ENCODE assay signal across 9 cellular contexts in the genomic region with DNA sequence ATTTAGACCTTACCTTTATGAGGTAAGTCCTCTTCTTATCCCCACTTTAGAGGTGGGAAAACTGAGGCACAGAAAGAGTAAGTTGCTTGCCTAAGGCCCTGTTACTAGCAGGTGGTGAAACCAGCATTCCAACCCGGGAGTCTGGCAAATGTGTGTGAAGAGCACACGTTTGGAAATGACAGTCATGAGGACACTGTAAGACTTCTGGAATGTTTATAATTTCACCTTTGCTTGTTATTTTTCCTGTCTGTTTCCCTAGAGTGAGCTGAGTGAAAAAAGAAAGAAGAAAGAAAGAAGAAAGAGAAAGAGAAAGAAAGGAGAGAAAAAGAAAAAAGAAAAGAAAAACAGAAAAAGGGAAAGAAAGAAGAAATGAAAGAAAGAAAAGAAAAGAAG. TPM values are rescaled to one million over a fixed set of nuclear protein-coding genes. Genes with fewer than 3 reads are reported as not detected.
DNase-seq lines count a peak whose midpoint lies in the region; TF ChIP-seq lines count a peak whose summit lies in the region.
"Had no signal": no experiment of that assay in that cellular context is flagged by ENCODE, and none has a peak within 500 bp of the region (broad histone marks: within the 10 kb centered on the region; RNA-seq: fewer than 3 reads in every experiment).

No MANE protein-coding gene starts in this region.

- H3K9me3 Mint-ChIP-seq in brain = no peaks in the 10 kb centered on the region

- H3K36me3 ChIP-seq in ACC112 (ENCODE audit: insufficient read depth, low read length) (no peaks in the 10 kb centered on the region), mesodermal cell (ENCODE audit: control insufficient read depth, insufficient read depth, low read length) (no peaks in the 10 kb centered on the region)

- peak overlapping the region in 4 of 5 experiments; percentile 74 to 92 (median 84) for H3K27ac Mint-ChIP-seq in brain

- peaks cover 9% of the 10 kb centered on the region for H3K4me1 ChIP-seq in ACC112 (ENCODE audit: control insufficient read depth, insufficient read depth, low read length, unreplicated experiment)
- H3K4me1 ChIP-seq in mesodermal cell (ENCODE audit: control insufficient read depth, insufficient read depth, low read length, poor library complexity, severe bottlenecking) = peaks cover 5% of the 10 kb centered on the region

- WGBS in mesodermal cell (ENCODE audit: insufficient coverage in 2 of 2), 2 experiments = 58% methylated on average over 2 of the region's 2 CpGs; no CpG with 5 or more reads in 1 of the 2 experiments

- H3K36me3 Mint-ChIP-seq in brain = no peaks in the 10 kb centered on the region

- H2AFZ ChIP-seq in ACC112 (ENCODE audit: low read length, unreplicated experiment) = peak overlapping the region; percentile 23

- H3K27ac ChIP-seq in ACC112 (ENCODE audit: low read depth, low read length) (peak overlapping the region; percentile 52), mesodermal cell (ENCODE audit: low read depth, low read length, severe bottlenecking) (peak overlapping the region; percentile 80)

- peaks cover 18% of the 10 kb centered on the region for H3K4me1 Mint-ChIP-seq in brain

- DNase-seq in HT1080 (ENCODE audit: low read depth) (peak; percentile 22), D341Med (ENCODE audit: low spot score) (no peak), epidermal melanocyte (ENCODE audit: insufficient read length, low spot score) (no peak), DMS79 (lab: John Stamatoyannopoulos, UW) (no peak), COLO668 (lab: John Stamatoyannopoulos, UW; ENCODE audit: unreplicated experiment) (no peak)
- DNase-seq: NCI-H446 treated with DMSO at 0.1 percent for 48 hours had no signal

- no peak for TF ChIP-seq CTCF in brain (conservative IDR thresholded peaks at IDR 0.05)

- H3K27me3 Mint-ChIP-seq in brain = peaks cover 3% of the 10 kb centered on the region

- peak overlapping the region; percentile 40 for H3K4me3 ChIP-seq in ACC112 (ENCODE audit: low read depth, low read length)
- H3K4me3 ChIP-seq in mesodermal cell (ENCODE audit: extremely low read depth, insufficient read depth, low read length, poor library complexity, severe bottlenecking) = no peak overlapping the region

- no peaks in the 10 kb centered on the region for H3K79me2 ChIP-seq in ACC112 (ENCODE audit: control insufficient read depth, insufficient read depth, low read length, unreplicated experiment)

- peak overlapping the region in 4 of 5 experiments; percentile 8 to 72 (median 65) for H3K4me3 Mint-ChIP-seq in brain

- H3K9me3 ChIP-seq in mesodermal cell (ENCODE audit: control insufficient read depth, low read length) = no peaks in the 10 kb centered on the region

- no peaks in the 10 kb centered on the region for H3K27me3 ChIP-seq in ACC112 (ENCODE audit: insufficient read depth, low read length)

RNA-seq across cellular contexts. Expression of gene LGALS8, which starts 21.2 kb away (rescaled TPM):
- total RNA-seq in HT1080 (2014; rRNA removed; shearing (Covaris generic)) = 20.8 and 43.6 TPM in 2 replicates
- polyA plus RNA-seq in HT1080 (2015; cell fraction: cytosol; rRNA removed) = 36.7 and 38.7 TPM in 2 replicates
- polyA plus RNA-seq in HT1080 (2015; cell fraction: nucleus; rRNA removed) = 79.8 and 84.9 TPM in 2 replicates
- polyA plus RNA-seq in brain (ENCODE audit: insufficient read depth, low read depth, low replicate concordance) = 16.4 TPM
- 30.0 TPM for polyA plus RNA-seq in mesodermal cell (2013, experiment 1 of 2)
- 30.2 TPM for polyA plus RNA-seq in mesodermal cell (2013, experiment 2 of 2)
